In the genomic region with DNA sequence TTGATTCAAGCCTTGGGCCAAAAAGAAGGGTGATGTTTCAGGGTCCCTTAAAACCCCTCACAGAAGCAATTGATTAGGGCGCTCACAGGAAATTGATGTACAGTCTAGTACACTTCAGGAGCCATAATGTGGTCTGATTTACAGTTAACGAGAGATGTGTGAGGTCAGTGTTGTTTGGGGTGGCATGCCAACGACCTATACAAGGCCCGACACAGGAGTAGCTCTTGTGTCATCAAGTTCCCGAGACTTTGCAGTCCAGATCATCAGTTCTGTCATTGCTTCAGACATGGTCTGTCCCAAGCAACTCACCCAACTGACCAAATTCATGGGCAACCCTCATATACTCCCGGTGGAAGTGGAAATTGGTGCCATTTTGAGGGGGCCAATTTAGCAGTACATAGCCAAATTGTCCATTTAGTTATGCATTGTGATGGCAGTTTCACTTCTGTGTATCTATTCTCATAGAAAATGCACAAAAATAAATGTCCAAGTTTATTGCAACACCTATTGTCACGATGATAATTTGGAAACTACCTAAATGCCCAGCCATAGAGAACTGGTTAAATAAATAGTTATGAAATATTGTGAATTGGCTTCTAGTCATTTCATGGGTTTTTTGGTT, we compare ENCODE assay signal across 1 cellular context.
TF ChIP-seq lines count a peak whose summit lies in the region.

No MANE protein-coding gene starts in this region.

TF ChIP-seq in GM23338, 12 proteins besides CTCF, POLR2A, EP300 and RAD21:
- TF ChIP-seq POLR2AphosphoS5 (IDR thresholded peaks at IDR 0.05; ENCODE audit: low read depth) = no peak
- TF ChIP-seq EZH2phosphoT487 (IDR thresholded peaks at IDR 0.05; ENCODE audit: unreplicated experiment) = no peak
- TF ChIP-seq STAT1 (IDR thresholded peaks at IDR 0.05; ENCODE audit: unreplicated experiment) = no peak
- TF ChIP-seq CREB1 (CRISPR knock-in tag; IDR thresholded peaks at IDR 0.05; ENCODE audit: low read depth) = no peak
- TF ChIP-seq JUNB (IDR thresholded peaks at IDR 0.05; ENCODE audit: unreplicated experiment) = no peak
- TF ChIP-seq, protein P1, sequence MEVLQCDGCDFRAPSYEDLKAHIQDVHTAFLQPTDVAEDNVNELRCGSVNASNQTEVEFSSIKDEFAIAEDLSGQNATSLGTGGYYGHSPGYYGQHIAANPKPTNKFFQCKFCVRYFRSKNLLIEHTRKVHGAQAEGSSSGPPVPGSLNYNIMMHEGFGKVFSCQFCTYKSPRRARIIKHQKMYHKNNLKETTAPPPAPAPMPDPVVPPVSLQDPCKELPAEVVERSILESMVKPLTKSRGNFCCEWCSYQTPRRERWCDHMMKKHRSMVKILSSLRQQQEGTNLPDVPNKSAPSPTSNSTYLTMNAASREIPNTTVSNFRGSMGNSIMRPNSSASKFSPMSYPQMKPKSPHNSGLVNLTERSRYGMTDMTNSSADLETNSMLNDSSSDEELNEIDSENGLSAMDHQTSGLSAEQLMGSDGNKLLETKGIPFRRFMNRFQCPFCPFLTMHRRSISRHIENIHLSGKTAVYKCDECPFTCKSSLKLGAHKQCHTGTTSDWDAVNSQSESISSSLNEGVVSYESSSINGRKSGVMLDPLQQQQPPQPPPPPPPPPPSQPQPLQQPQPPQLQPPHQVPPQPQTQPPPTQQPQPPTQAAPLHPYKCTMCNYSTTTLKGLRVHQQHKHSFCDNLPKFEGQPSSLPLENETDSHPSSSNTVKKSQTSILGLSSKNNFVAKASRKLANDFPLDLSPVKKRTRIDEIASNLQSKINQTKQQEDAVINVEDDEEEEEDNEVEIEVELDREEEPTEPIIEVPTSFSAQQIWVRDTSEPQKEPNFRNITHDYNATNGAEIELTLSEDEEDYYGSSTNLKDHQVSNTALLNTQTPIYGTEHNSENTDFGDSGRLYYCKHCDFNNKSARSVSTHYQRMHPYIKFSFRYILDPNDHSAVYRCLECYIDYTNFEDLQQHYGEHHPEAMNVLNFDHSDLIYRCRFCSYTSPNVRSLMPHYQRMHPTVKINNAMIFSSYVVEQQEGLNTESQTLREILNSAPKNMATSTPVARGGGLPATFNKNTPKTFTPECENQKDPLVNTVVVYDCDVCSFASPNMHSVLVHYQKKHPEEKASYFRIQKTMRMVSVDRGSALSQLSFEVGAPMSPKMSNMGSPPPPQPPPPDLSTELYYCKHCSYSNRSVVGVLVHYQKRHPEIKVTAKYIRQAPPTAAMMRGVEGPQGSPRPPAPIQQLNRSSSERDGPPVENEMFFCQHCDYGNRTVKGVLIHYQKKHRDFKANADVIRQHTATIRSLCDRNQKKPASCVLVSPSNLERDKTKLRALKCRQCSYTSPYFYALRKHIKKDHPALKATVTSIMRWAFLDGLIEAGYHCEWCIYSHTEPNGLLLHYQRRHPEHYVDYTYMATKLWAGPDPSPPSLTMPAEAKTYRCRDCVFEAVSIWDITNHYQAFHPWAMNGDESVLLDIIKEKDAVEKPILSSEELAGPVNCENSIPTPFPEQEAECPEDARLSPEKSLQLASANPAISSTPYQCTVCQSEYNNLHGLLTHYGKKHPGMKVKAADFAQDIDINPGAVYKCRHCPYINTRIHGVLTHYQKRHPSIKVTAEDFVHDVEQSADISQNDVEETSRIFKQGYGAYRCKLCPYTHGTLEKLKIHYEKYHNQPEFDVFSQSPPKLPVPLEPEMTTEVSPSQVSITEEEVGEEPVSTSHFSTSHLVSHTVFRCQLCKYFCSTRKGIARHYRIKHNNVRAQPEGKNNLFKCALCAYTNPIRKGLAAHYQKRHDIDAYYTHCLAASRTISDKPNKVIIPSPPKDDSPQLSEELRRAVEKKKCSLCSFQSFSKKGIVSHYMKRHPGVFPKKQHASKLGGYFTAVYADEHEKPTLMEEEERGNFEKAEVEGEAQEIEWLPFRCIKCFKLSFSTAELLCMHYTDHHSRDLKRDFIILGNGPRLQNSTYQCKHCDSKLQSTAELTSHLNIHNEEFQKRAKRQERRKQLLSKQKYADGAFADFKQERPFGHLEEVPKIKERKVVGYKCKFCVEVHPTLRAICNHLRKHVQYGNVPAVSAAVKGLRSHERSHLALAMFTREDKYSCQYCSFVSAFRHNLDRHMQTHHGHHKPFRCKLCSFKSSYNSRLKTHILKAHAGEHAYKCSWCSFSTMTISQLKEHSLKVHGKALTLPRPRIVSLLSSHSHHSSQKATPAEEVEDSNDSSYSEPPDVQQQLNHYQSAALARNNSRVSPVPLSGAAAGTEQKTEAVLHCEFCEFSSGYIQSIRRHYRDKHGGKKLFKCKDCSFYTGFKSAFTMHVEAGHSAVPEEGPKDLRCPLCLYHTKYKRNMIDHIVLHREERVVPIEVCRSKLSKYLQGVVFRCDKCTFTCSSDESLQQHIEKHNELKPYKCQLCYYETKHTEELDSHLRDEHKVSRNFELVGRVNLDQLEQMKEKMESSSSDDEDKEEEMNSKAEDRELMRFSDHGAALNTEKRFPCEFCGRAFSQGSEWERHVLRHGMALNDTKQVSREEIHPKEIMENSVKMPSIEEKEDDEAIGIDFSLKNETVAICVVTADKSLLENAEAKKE (CRISPR knock-in tag; IDR thresholded peaks at IDR 0.05) = no peak
- TF ChIP-seq NANOG (IDR thresholded peaks at IDR 0.05; ENCODE audit: borderline replicate concordance) = no peak
